In genomic region chr6:148440021-148440420, GRCh38 we compare ENCODE assay signal across 19 cellular contexts.
A peak's percentile ranks its signal among the peaks of the same experiment; 100 is the strongest.
DNase-seq lines count a peak whose midpoint lies in the region; ATAC-seq and TF ChIP-seq lines count a peak whose summit lies in the region.
"Had no signal": no experiment of that assay in that cellular context is flagged by ENCODE, and none has a peak within 500 bp of the region (broad histone marks: within the 10 kb centered on the region; RNA-seq: fewer than 3 reads in every experiment).

No MANE protein-coding gene starts in this region.

- H3K4me3 ChIP-seq in Caco-2 (ENCODE audit: low read depth, low read length) (no peak overlapping the region), skeletal muscle cell (ENCODE audit: low read depth, low read length) (peak overlapping the region; percentile 25)
- H3K4me3 ChIP-seq: BLaER1 had no signal

- H3K27me3 Mint-ChIP-seq in Caco-2 (ENCODE audit: insufficient read depth, unreplicated experiment) (no peaks in the 10 kb centered on the region), endothelial cell (ENCODE audit: unreplicated experiment) (peaks cover 6% of the 10 kb centered on the region)

- H3K4me1 Mint-ChIP-seq in Caco-2 (ENCODE audit: low read depth, unreplicated experiment) (peaks cover 16% of the 10 kb centered on the region), endothelial cell (ENCODE audit: unreplicated experiment) (peaks cover 46% of the 10 kb centered on the region)

- H3K27ac Mint-ChIP-seq in Caco-2 (ENCODE audit: unreplicated experiment) (peak overlapping the region; percentile 27), endothelial cell (ENCODE audit: unreplicated experiment) (peak overlapping the region; percentile 40)
- H3K27ac Mint-ChIP-seq: T-helper 17 cell had no signal

- DNase-seq in Caco-2 (no peak), SHP77 (lab: John Stamatoyannopoulos, UW) (peak; percentile 62 to 71), endothelial cell (ENCODE audit: low spot score) (no peak), skeletal muscle cell (ENCODE audit: low read depth) (no peak), Right ventricle myocardium superior (no peak)
- DNase-seq: activated CD4-positive, CD25-positive, alpha-beta regulatory T cell treated with anti-CD3 and anti-CD28 coated beads, Interleukin-2, amount 50 U/mL, for 72 hours; activated gamma-delta T cell treated with Interleukin-2 at 50 U/mL for 16 hours; DMS153; erythroblast; NCI-H1092 treated with DMSO at 0.1 percent for 48 hours; right cardiac atrium; RPMI8226; stimulated activated CD4-positive, alpha-beta T cell treated with anti-CD3 and anti-CD28 coated beads, Interleukin-2, amount 100 ng/mL, for 24 hours; T-helper 17 cell had no signal

- H3K4me1 ChIP-seq in Caco-2, result peaks cover 29% of the 10 kb centered on the region

- H3K4me3 Mint-ChIP-seq in Caco-2 (ENCODE audit: unreplicated experiment), result no peak overlapping the region
- no peak overlapping the region for H3K4me3 Mint-ChIP-seq in endothelial cell (ENCODE audit: unreplicated experiment)
- H3K4me3 Mint-ChIP-seq: T-helper 17 cell had no signal

- no TSS peak for BruUV-seq in Caco-2 (replicated peaks; lab: Mats Ljungman, UMichigan)

- H3K27me3 ChIP-seq in Caco-2 (replicated peaks; ENCODE audit: control insufficient read depth, insufficient read depth, low read length), result no peaks in the 10 kb centered on the region
- H3K27me3 ChIP-seq: BLaER1 had no signal

- no peaks in the 10 kb centered on the region for H3K36me3 ChIP-seq in Caco-2 (ENCODE audit: control insufficient read depth, insufficient read depth, low read length)
- H3K36me3 ChIP-seq: BLaER1, neutrophil had no signal

- intact Hi-C loops in Caco-2 (cut with micrococcal nuclease; ENCODE audit: unreplicated experiment), result no loop called here
- intact Hi-C loops in Right ventricle myocardium superior (cut with DNase I), result no loop called here

- no peaks in the 10 kb centered on the region for H3K9me3 Mint-ChIP-seq in Caco-2 (ENCODE audit: unreplicated experiment)
- no peaks in the 10 kb centered on the region for H3K9me3 Mint-ChIP-seq in endothelial cell (ENCODE audit: unreplicated experiment)

- peaks cover 27% of the 10 kb centered on the region for H3K36me3 Mint-ChIP-seq in Caco-2 (ENCODE audit: insufficient read depth, unreplicated experiment)
- H3K36me3 Mint-ChIP-seq in endothelial cell (ENCODE audit: low read depth, unreplicated experiment), result peaks cover 18% of the 10 kb centered on the region

- ATAC-seq in HG03432 (IDR thresholded peaks at IDR 0.05; ENCODE audit: unreplicated experiment), result no peak
- no peak for ATAC-seq in GM18907 (IDR thresholded peaks at IDR 0.05; ENCODE audit: unreplicated experiment)
- ATAC-seq in HG03108 (IDR thresholded peaks at IDR 0.05; ENCODE audit: unreplicated experiment), result no peak
- no peak for ATAC-seq in Right ventricle myocardium superior (ENCODE audit: poor library complexity)
- ATAC-seq: right cardiac atrium, T-helper 17 cell had no signal

- POLR2A ChIA-PET in Caco-2 (lab: Charles Lee), result no interaction called here

- H3K9me3 ChIP-seq in Caco-2, result no peaks in the 10 kb centered on the region
- H3K9me3 ChIP-seq: BLaER1, neutrophil had no signal

- CTCF ChIA-PET in Caco-2 (lab: Charles Lee), result no interaction called here

- TF ChIP-seq CTCF in Caco-2 (IDR thresholded peaks at IDR 0.05; ENCODE audit: insufficient read depth in 1 of 2, low read depth in 1 of 2, low read length in 1 of 2, severe bottlenecking in 1 of 2, unreplicated experiment in 1 of 2) (no peak), endothelial cell (IDR thresholded peaks at IDR 0.05; ENCODE audit: unreplicated experiment) (no peak)

Comparison
In these comparisons a context has a peak if more than half of its experiments do, and no peak if none do; other contexts are left out.
1. DNase-seq: peak in SHP77 (2 of 2); none in Caco-2 (0 of 2), endothelial cell (single experiment), skeletal muscle cell (single experiment) and Right ventricle myocardium superior (single experiment).